ENCODE assay signal across 17 cellular contexts in genomic region chr5:96884995-96885394, GRCh38. TPM values are rescaled to one million over a fixed set of nuclear protein-coding genes. Genes with fewer than 3 reads are reported as not detected.
DNase-seq lines count a peak whose midpoint lies in the region; ATAC-seq and TF ChIP-seq lines count a peak whose summit lies in the region.
"Had no signal": no experiment of that assay in that cellular context is flagged by ENCODE, and none has a peak within 500 bp of the region (broad histone marks: within the 10 kb centered on the region; RNA-seq: fewer than 3 reads in every experiment).

No MANE protein-coding gene starts in this region.

- no peak for DNase-seq in activated CD8-positive, alpha-beta memory T cell treated with anti-CD3 and anti-CD28 coated beads, Interleukin-2, amount 10 ng/mL, durations not matched to agents 7 days and 5 days
- DNase-seq in activated CD8-positive, alpha-beta memory T cell treated with anti-CD3 and anti-CD28 coated beads, Interleukin-2, amount 50 U/mL, for 48 hours, result no peak
- no peak for DNase-seq in psoas muscle
- no peak for DNase-seq in PC-3
- no peak for DNase-seq in DMS114 treated with DMSO at 0.1 percent for 48 hours (lab: John Stamatoyannopoulos, UW; ENCODE audit: unreplicated experiment)
- DNase-seq: adrenal gland, dorsolateral prefrontal cortex, HCEC 1CT, heart right ventricle, lower lobe of right lung, NCI-H1694, NCI-H226, uterus had no signal

- intact Hi-C loops in psoas muscle (cut with DNase I), result loop anchor here (5.0 kb wide), 2 partner anchors 37 to 47 kb away; no protein-coding TSS in a partner anchor
- intact Hi-C loops in PC-3 (cut with micrococcal nuclease), result no loop called here

- no peaks in the 10 kb centered on the region for H3K36me3 ChIP-seq in Loucy (ENCODE audit: insufficient read depth, low read length)
- H3K36me3 ChIP-seq in psoas muscle (ENCODE audit: insufficient read depth in 1 of 2, low read depth in 1 of 2), result no peaks in the 10 kb centered on the region
- no peaks in the 10 kb centered on the region for H3K36me3 ChIP-seq in PC-3 (ENCODE audit: low read depth, low read length)
- H3K36me3 ChIP-seq: uterus had no signal

- H3K4me3 ChIP-seq in Loucy (ENCODE audit: low read length, poor library complexity, severe bottlenecking) (no peak overlapping the region), psoas muscle (no peak overlapping the region), PC-3 (ENCODE audit: low read length) (no peak overlapping the region)
- H3K4me3 ChIP-seq: adrenal gland, dorsolateral prefrontal cortex, esophagus muscularis mucosa, heart right ventricle, lower lobe of right lung, uterus had no signal

- H3K4me1 ChIP-seq in Loucy (ENCODE audit: insufficient read depth, low read length, poor library complexity, severe bottlenecking) (peaks cover 55% of the 10 kb centered on the region), psoas muscle (peaks cover 17% of the 10 kb centered on the region), PC-3 (ENCODE audit: insufficient read depth, low read length) (peaks cover 23% of the 10 kb centered on the region)

- H3K27ac Mint-ChIP-seq in activated CD8-positive, alpha-beta memory T cell treated with anti-CD3 and anti-CD28 coated beads, Interleukin-2, amount 10 ng/mL, durations not matched to agents 7 days and 5 days, result peak overlapping the region; percentile 91
- H3K27ac Mint-ChIP-seq in activated naive CD8-positive, alpha-beta T cell, result peak overlapping the region; percentile 93

- H3K27ac ChIP-seq in psoas muscle, result peak overlapping the region; percentile 86
- H3K27ac ChIP-seq in PC-3 (ENCODE audit: low read length), result no peak overlapping the region
- H3K27ac ChIP-seq: adrenal gland, dorsolateral prefrontal cortex, esophagus muscularis mucosa, lower lobe of right lung, uterus had no signal

- no peak overlapping the region for H3K4me3 Mint-ChIP-seq in activated CD8-positive, alpha-beta memory T cell treated with anti-CD3 and anti-CD28 coated beads, Interleukin-2, amount 10 ng/mL, durations not matched to agents 7 days and 5 days
- H3K4me3 Mint-ChIP-seq in activated naive CD8-positive, alpha-beta T cell, result peak overlapping the region; percentile 69

- no TSS peak for BruUV-seq in PC-3 (replicated peaks; lab: Mats Ljungman, UMichigan)

- peaks cover 77% of the 10 kb centered on the region for H3K36me3 Mint-ChIP-seq in activated CD8-positive, alpha-beta memory T cell treated with anti-CD3 and anti-CD28 coated beads, Interleukin-2, amount 10 ng/mL, durations not matched to agents 7 days and 5 days
- H3K36me3 Mint-ChIP-seq in activated naive CD8-positive, alpha-beta T cell, result peaks cover 52% of the 10 kb centered on the region

- H3K79me2 ChIP-seq in Loucy (ENCODE audit: insufficient read depth, low read length) (peaks cover 19% of the 10 kb centered on the region), PC-3 (ENCODE audit: low read length) (no peaks in the 10 kb centered on the region)

- no peak overlapping the region for H3K9ac ChIP-seq in Loucy (ENCODE audit: low read depth, low read length, poor library complexity, severe bottlenecking)
- no peak overlapping the region for H3K9ac ChIP-seq in PC-3 (ENCODE audit: low read length)

- CTCF ChIA-PET in activated CD8-positive, alpha-beta memory T cell treated with anti-CD3 and anti-CD28 coated beads, Interleukin-2, amount 10 ng/mL, durations not matched to agents 7 days and 5 days (lab: Charles Lee), result interaction anchor here (0.9 to 1.8 kb wide), 11 partner anchors 11 to 258 kb away, joined by 3 to 10 read pairs (median 3); partner anchors contain the start of genes ERAP1 and LIX1
- CTCF ChIA-PET in PC-3 (lab: Charles Lee), result no interaction called here

- TF ChIP-seq CTCF in Loucy (conservative IDR thresholded peaks at IDR 0.05; ENCODE audit: low read length) (no peak), psoas muscle (IDR thresholded peaks at IDR 0.05) (no peak), PC-3 (conservative IDR thresholded peaks at IDR 0.05; ENCODE audit: low read depth, low read length) (no peak)

- no peaks in the 10 kb centered on the region for H3K9me2 ChIP-seq in Loucy (replicated peaks; ENCODE audit: low read depth, low read length)
- H3K9me2 ChIP-seq in PC-3 (replicated peaks; ENCODE audit: low read length), result no peaks in the 10 kb centered on the region

- H3F3A ChIP-seq in Loucy (ENCODE audit: low read depth) (no peaks in the 10 kb centered on the region), PC-3 (ENCODE audit: low read length, unreplicated experiment) (no peaks in the 10 kb centered on the region)

- no peaks in the 10 kb centered on the region for H3K9me3 ChIP-seq in Loucy (ENCODE audit: insufficient read depth, low read depth, low read length)
- no peaks in the 10 kb centered on the region for H3K9me3 ChIP-seq in psoas muscle
- H3K9me3 ChIP-seq in PC-3 (ENCODE audit: low read length), result no peaks in the 10 kb centered on the region
- H3K9me3 ChIP-seq: adrenal gland, esophagus muscularis mucosa, heart right ventricle, lower lobe of right lung, uterus had no signal

- H3K27me3 Mint-ChIP-seq in activated CD8-positive, alpha-beta memory T cell treated with anti-CD3 and anti-CD28 coated beads, Interleukin-2, amount 10 ng/mL, durations not matched to agents 7 days and 5 days, result no peaks in the 10 kb centered on the region
- H3K27me3 Mint-ChIP-seq in activated naive CD8-positive, alpha-beta T cell, result no peaks in the 10 kb centered on the region

- H2AFZ ChIP-seq in Loucy (ENCODE audit: low read length), result no peak overlapping the region
- no peak overlapping the region for H2AFZ ChIP-seq in PC-3 (ENCODE audit: low read length)

- no peaks in the 10 kb centered on the region for H3K27me3 ChIP-seq in Loucy (ENCODE audit: insufficient read depth, low read length, poor library complexity, severe bottlenecking)
- H3K27me3 ChIP-seq in psoas muscle (ENCODE audit: insufficient read depth in 3 of 3, low read length in 2 of 3), result no peaks in the 10 kb centered on the region
- no peaks in the 10 kb centered on the region for H3K27me3 ChIP-seq in PC-3 (ENCODE audit: low read length)
- H3K27me3 ChIP-seq: adrenal gland, dorsolateral prefrontal cortex, esophagus muscularis mucosa, heart right ventricle, uterus had no signal

- POLR2A ChIA-PET in PC-3 (lab: Charles Lee; ENCODE audit: unreplicated experiment), result no interaction called here

- H4K20me1 ChIP-seq in Loucy (ENCODE audit: insufficient read depth, low read length, poor library complexity, severe bottlenecking), result no peaks in the 10 kb centered on the region
- no peaks in the 10 kb centered on the region for H4K20me1 ChIP-seq in PC-3 (ENCODE audit: low read length)

- H3K4me2 ChIP-seq in Loucy (ENCODE audit: low read depth, low read length, poor library complexity, severe bottlenecking) (peak overlapping the region; percentile 15), PC-3 (ENCODE audit: low read length) (no peak overlapping the region)

- no peak for ATAC-seq in activated CD8-positive, alpha-beta memory T cell treated with anti-CD3 and anti-CD28 coated beads, Interleukin-2, amount 10 ng/mL, durations not matched to agents 7 days and 5 days
- ATAC-seq in psoas muscle (peak in 3 of 4 donors; percentile 30 to 57 (median 41)), PC-3 (no peak), GM21576 (IDR thresholded peaks at IDR 0.05; ENCODE audit: unreplicated experiment) (no peak)
- ATAC-seq: heart right ventricle, lower lobe of right lung had no signal

- no peaks in the 10 kb centered on the region for H3K9me3 Mint-ChIP-seq in activated CD8-positive, alpha-beta memory T cell treated with anti-CD3 and anti-CD28 coated beads, Interleukin-2, amount 10 ng/mL, durations not matched to agents 7 days and 5 days (ENCODE audit: low read depth)
- no peaks in the 10 kb centered on the region for H3K9me3 Mint-ChIP-seq in activated naive CD8-positive, alpha-beta T cell (ENCODE audit: low read depth)

- WGBS in psoas muscle, 3 donors, result 82 to 91% (median 85%) methylated on average over 7 of the region's 7 CpGs

- peaks cover 64% of the 10 kb centered on the region for H3K4me1 Mint-ChIP-seq in activated CD8-positive, alpha-beta memory T cell treated with anti-CD3 and anti-CD28 coated beads, Interleukin-2, amount 10 ng/mL, durations not matched to agents 7 days and 5 days
- H3K4me1 Mint-ChIP-seq in activated naive CD8-positive, alpha-beta T cell (ENCODE audit: low read depth), result peaks cover 68% of the 10 kb centered on the region

RNA-seq across cellular contexts. Expression of gene ERAP2, which starts 8.7 kb away (rescaled TPM):
- 100 to 1,000 TPM in 1 of 2 experiments, 10 to 100 TPM in 1; 89.3 to 105 TPM for total RNA-seq in activated CD8-positive, alpha-beta memory T cell treated with anti-CD3 and anti-CD28 coated beads, Interleukin-2, amount 10 ng/mL, durations not matched to agents 7 days and 5 days
- total RNA-seq in psoas muscle (1 to 10 TPM; 3.0 to 6.4 (median 3.2) TPM), PC-3 (2014; rRNA removed) (9.6 and 12.0 TPM in 2 replicates)
- 1 to 10 TPM in 1 of 3 donors, under 1 TPM in 2; 0.23 to 4.4 (median 0.55) TPM for polyA plus RNA-seq in psoas muscle

RNA-seq across cellular contexts. Expression of gene LNPEP, which starts 50.9 kb away (rescaled TPM):
- 10 to 100 TPM; 67.4 to 80.4 TPM for total RNA-seq in activated CD8-positive, alpha-beta memory T cell treated with anti-CD3 and anti-CD28 coated beads, Interleukin-2, amount 10 ng/mL, durations not matched to agents 7 days and 5 days
- total RNA-seq in psoas muscle, result 10 to 100 TPM; 30.4 to 62.8 (median 45.4) TPM
- 10 to 100 TPM in 1 of 3 donors, 1 to 10 TPM in 2; 4.1 to 12.4 (median 4.3) TPM for polyA plus RNA-seq in psoas muscle
- 11.1 and 20.2 TPM in 2 replicates for total RNA-seq in PC-3 (2014; rRNA removed)

Comparison
In these comparisons a context has a peak if more than half of its experiments do, and no peak if none do; other contexts are left out.
1. ATAC-seq: peak in psoas muscle (3 of 4); none in activated CD8-positive, alpha-beta memory T cell treated with anti-CD3 and anti-CD28 coated beads, Interleukin-2, amount 10 ng/mL, durations not matched to agents 7 days and 5 days (single experiment), PC-3 (single experiment) and GM21576 (single experiment).